Comparison of ENCODE assay signal across 12 cellular contexts in the genomic region with DNA sequence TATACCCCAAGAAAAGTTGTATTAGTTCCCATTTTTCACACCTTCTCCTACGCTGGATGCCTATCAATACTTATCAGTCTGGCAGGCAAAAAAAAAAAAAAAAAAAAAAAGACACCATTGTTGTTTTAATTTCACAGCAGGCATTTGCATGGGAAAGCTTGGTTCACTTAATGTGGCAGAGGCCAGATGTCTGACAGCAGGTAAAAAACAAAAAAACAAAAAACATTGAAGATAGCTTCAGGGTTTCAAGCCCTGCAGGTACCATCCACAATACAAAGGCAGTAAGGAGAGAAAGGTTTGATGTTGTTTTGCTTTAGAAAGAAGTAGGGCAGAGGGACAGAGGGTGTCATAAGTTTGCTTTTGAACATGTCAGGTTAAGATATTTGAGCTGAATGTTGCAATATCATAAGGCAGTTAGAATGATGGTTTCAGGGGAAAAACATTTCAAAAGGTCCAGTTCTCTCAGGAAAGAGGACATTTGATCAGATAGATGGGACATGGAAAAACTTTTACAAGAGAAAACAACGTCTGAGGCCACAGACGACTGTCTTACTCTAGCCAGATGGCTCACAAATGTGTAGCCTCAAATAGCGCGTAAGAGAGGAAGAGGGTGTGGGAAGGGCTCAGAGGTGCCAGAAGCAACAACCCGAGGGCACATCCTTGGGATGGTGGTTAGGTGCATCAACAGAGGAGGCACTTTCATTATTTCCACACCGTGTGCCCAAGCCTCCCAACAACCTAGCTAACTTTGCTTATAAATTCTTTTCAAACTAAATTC. TPM values are rescaled to one million over a fixed set of nuclear protein-coding genes. Genes with fewer than 3 reads are reported as not detected.
A peak's percentile ranks its signal among the peaks of the same experiment; 100 is the strongest.
DNase-seq lines count a peak whose midpoint lies in the region; ATAC-seq and TF ChIP-seq lines count a peak whose summit lies in the region.
"Had no signal": no experiment of that assay in that cellular context is flagged by ENCODE, and none has a peak within 500 bp of the region (broad histone marks: within the 10 kb centered on the region; RNA-seq: fewer than 3 reads in every experiment).

No MANE protein-coding gene starts in this region.

- H3K9me3 ChIP-seq in HUES6 (ENCODE audit: control insufficient read depth, insufficient read depth, low read depth, low read length) (no peaks in the 10 kb centered on the region), SK-N-SH (no peaks in the 10 kb centered on the region), right cardiac atrium (ENCODE audit: control insufficient read depth, low read length) (no peaks in the 10 kb centered on the region)
- H3K9me3 ChIP-seq: pancreas had no signal

- no peaks in the 10 kb centered on the region for H4K20me1 ChIP-seq in SK-N-SH (ENCODE audit: insufficient read depth)

- TF ChIP-seq CTCF in AG10803 (conservative IDR thresholded peaks at IDR 0.05; ENCODE audit: low read length), result no peak
- no peak for TF ChIP-seq CTCF in SK-N-SH (IDR thresholded peaks at IDR 0.05)

- H3K9ac ChIP-seq in HUES6 (ENCODE audit: low read length) (peak overlapping the region; percentile 28), SK-N-SH (peak overlapping the region; percentile 33; the same call in 1 of the 2 replicates)

- no peak for TF ChIP-seq EP300 in SK-N-SH (IDR thresholded peaks at IDR 0.05; ENCODE audit: borderline replicate concordance in 1 of 2, low read depth in 1 of 2, low read length in 1 of 2)

- POLR2A ChIA-PET in SK-N-SH (lab: Yijun Ruan, JAX), result no interaction called here

- no peaks in the 10 kb centered on the region for H3F3A ChIP-seq in SK-N-SH (replicated peaks; ENCODE audit: insufficient read depth)

- H3K4me1 ChIP-seq in HUES6 (ENCODE audit: control insufficient read depth, insufficient read depth, low read length), result peaks cover 49% of the 10 kb centered on the region
- peaks cover 6 to 14% of the 10 kb centered on the region in 2 experiments; a peak in 3 of 4 replicates for H3K4me1 ChIP-seq in SK-N-SH (ENCODE audit: control insufficient read depth in 1 of 2, insufficient read depth in 2 of 2, low read depth in 1 of 2, low read length in 1 of 2)
- peaks cover 6% of the 10 kb centered on the region for H3K4me1 ChIP-seq in right cardiac atrium (ENCODE audit: control insufficient read depth, insufficient read depth, low read length)
- H3K4me1 ChIP-seq: pancreas had no signal

- H3K27me3 ChIP-seq in HUES6 (ENCODE audit: control insufficient read depth, insufficient read depth, low read length) (no peaks in the 10 kb centered on the region), SK-N-SH (ENCODE audit: insufficient read depth) (no peaks in the 10 kb centered on the region), right cardiac atrium (ENCODE audit: control insufficient read depth, insufficient read depth) (no peaks in the 10 kb centered on the region)

- H3K27ac ChIP-seq in HUES6 (ENCODE audit: low read depth, low read length) (peak overlapping the region; percentile 72), SK-N-SH (ENCODE audit: low read depth in 2 of 2, low read length in 1 of 2) (peak overlapping the region in 1 of 2 experiments; percentile 34; a peak in 1 of 4 replicates), right cardiac atrium (ENCODE audit: low read length) (no peak overlapping the region)
- H3K27ac ChIP-seq: pancreas had no signal

- no peaks in the 10 kb centered on the region for H3K79me2 ChIP-seq in SK-N-SH (ENCODE audit: insufficient read depth)

- intact Hi-C loops in right cardiac atrium (cut with DNase I), result no loop called here

- H3K4me3 ChIP-seq in AG10803 (ENCODE audit: low read length), result peak overlapping the region; percentile 52
- H3K4me3 ChIP-seq in HUES6 (ENCODE audit: low read depth, low read length), result peak overlapping the region; percentile 14; the same call in 1 of the 2 replicates
- peak overlapping the region in 1 of 2 experiments; percentile 21; a peak in 2 of 4 replicates for H3K4me3 ChIP-seq in SK-N-SH (ENCODE audit: low read depth in 2 of 2, low read length in 1 of 2)
- H3K4me3 ChIP-seq in right cardiac atrium (ENCODE audit: low read length), result no peak overlapping the region
- H3K4me3 ChIP-seq: pancreas had no signal

- CTCF ChIA-PET in SK-N-SH (lab: Yijun Ruan, JAX), result interaction anchor here (0.6 to 1.1 kb wide), 3 partner anchors 34 to 130 kb away, joined by 3 to 4 read pairs (median 3); no protein-coding TSS in a partner anchor

- DNase-seq in AG10803 (ENCODE audit: low read depth) (peak; percentile 74), SK-N-SH (no peak), right cardiac atrium (no peak), T1000 (lab: John Stamatoyannopoulos, UW) (no peak), mucosa of gallbladder (ENCODE audit: low spot score) (no peak)
- DNase-seq: activated gamma-delta T cell, pancreas, substantia nigra, T-cell had no signal

- no peaks in the 10 kb centered on the region for H3K9me2 ChIP-seq in SK-N-SH

- TF ChIP-seq RAD21 in SK-N-SH (IDR thresholded peaks at IDR 0.05; ENCODE audit: low read length), result no peak

- peak overlapping the region; percentile 71 for H3K4me2 ChIP-seq in SK-N-SH

- ATAC-seq in right cardiac atrium, result peak; percentile 41 to 71
- ATAC-seq in GM21717 (IDR thresholded peaks at IDR 0.05; ENCODE audit: unreplicated experiment), result no peak
- ATAC-seq in GM19351 (IDR thresholded peaks at IDR 0.05; ENCODE audit: unreplicated experiment), result no peak
- ATAC-seq: pancreas, T-cell had no signal

- peak overlapping the region; percentile 62 for H2AFZ ChIP-seq in SK-N-SH (ENCODE audit: low read depth)

- 30% methylated on average over 7 of the region's 7 CpGs for WGBS in SK-N-SH (ENCODE audit: low lambda C conversion rate)
- WGBS in right cardiac atrium, result 24% methylated on average over 7 of the region's 7 CpGs

- H3K36me3 ChIP-seq in HUES6 (ENCODE audit: control insufficient read depth, insufficient read depth, low read length) (no peaks in the 10 kb centered on the region), SK-N-SH (replicated peaks in 1 of 2; ENCODE audit: control insufficient read depth in 1 of 2, insufficient read depth in 2 of 2, low read length in 1 of 2) (no peaks in the 10 kb centered on the region)
- H3K36me3 ChIP-seq: pancreas had no signal

TF ChIP-seq in SK-N-SH, 30 proteins besides CTCF, POLR2A, EP300 and RAD21:
- TF ChIP-seq TAF1 (IDR thresholded peaks at IDR 0.05; ENCODE audit: borderline replicate concordance, low read depth, low read length), result no peak
- no peak for TF ChIP-seq RFX5 (IDR thresholded peaks at IDR 0.05; ENCODE audit: low read length)
- TF ChIP-seq, protein P1, sequence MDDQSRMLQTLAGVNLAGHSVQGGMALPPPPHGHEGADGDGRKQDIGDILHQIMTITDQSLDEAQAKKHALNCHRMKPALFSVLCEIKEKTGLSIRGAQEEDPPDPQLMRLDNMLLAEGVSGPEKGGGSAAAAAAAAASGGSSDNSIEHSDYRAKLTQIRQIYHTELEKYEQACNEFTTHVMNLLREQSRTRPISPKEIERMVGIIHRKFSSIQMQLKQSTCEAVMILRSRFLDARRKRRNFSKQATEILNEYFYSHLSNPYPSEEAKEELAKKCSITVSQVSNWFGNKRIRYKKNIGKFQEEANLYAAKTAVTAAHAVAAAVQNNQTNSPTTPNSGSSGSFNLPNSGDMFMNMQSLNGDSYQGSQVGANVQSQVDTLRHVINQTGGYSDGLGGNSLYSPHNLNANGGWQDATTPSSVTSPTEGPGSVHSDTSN (IDR thresholded peaks at IDR 0.05), result no peak
- TF ChIP-seq, protein P2, sequence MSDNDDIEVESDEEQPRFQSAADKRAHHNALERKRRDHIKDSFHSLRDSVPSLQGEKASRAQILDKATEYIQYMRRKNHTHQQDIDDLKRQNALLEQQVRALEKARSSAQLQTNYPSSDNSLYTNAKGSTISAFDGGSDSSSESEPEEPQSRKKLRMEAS (IDR thresholded peaks at IDR 0.05; ENCODE audit: low read depth), result no peak
- no peak for TF ChIP-seq SIN3A (IDR thresholded peaks at IDR 0.05; ENCODE audit: borderline replicate concordance, low read depth, low read length)
- no peak for TF ChIP-seq RXRA (IDR thresholded peaks at IDR 0.05; ENCODE audit: borderline replicate concordance, low read depth)
- no peak for TF ChIP-seq FOXJ3 (CRISPR knock-in tag; IDR thresholded peaks at IDR 0.05)
- TF ChIP-seq SMC3 (IDR thresholded peaks at IDR 0.05; ENCODE audit: low read depth, low read length), result no peak
- no peak for TF ChIP-seq REST (IDR thresholded peaks at IDR 0.05; ENCODE audit: low read depth, low read length)
- no peak for TF ChIP-seq NRF1 (IDR thresholded peaks at IDR 0.05; ENCODE audit: low read depth, low read length)
- TF ChIP-seq ELF1 (IDR thresholded peaks at IDR 0.05), result no peak
TF ChIP-seq in SK-N-SH: peak in this region for 0.

RNA-seq across cellular contexts. Expression of gene PCOLCE2, which starts 25.7 kb away (rescaled TPM):
- 22.2 and 25.4 TPM in 2 replicates for polyA plus RNA-seq in SK-N-SH (2012; rRNA removed)
- 26.6 and 26.8 TPM in 2 replicates for polyA plus RNA-seq in SK-N-SH (2012; cell fraction: cytosol; rRNA removed)
- 15.3 and 18.2 TPM in 2 replicates for polyA plus RNA-seq in SK-N-SH (2012; cell fraction: nucleus; rRNA removed)
- total RNA-seq in right cardiac atrium, result 100 to 1,000 TPM; 110 to 136 (median 124) TPM
- 172 TPM for polyA plus RNA-seq in right cardiac atrium
- total RNA-seq in mucosa of gallbladder, result 2.8 TPM
- total RNA-seq: T-cell had no signal

Comparison
In these comparisons a context has a peak if more than half of its experiments do, and no peak if none do; other contexts are left out.
1. ATAC-seq: peak in right cardiac atrium (2 of 2); none in GM21717 (single experiment) and GM19351 (single experiment).
2. RNA of gene PCOLCE2, which starts 25.7 kb away (total RNA-seq): 110 to 136 TPM in right cardiac atrium; 2.8 TPM in mucosa of gallbladder (single experiment); every median in the first group is over 10 times any median in the second.